Comparison of ENCODE assay signal across 8 cellular contexts in the genomic region with DNA sequence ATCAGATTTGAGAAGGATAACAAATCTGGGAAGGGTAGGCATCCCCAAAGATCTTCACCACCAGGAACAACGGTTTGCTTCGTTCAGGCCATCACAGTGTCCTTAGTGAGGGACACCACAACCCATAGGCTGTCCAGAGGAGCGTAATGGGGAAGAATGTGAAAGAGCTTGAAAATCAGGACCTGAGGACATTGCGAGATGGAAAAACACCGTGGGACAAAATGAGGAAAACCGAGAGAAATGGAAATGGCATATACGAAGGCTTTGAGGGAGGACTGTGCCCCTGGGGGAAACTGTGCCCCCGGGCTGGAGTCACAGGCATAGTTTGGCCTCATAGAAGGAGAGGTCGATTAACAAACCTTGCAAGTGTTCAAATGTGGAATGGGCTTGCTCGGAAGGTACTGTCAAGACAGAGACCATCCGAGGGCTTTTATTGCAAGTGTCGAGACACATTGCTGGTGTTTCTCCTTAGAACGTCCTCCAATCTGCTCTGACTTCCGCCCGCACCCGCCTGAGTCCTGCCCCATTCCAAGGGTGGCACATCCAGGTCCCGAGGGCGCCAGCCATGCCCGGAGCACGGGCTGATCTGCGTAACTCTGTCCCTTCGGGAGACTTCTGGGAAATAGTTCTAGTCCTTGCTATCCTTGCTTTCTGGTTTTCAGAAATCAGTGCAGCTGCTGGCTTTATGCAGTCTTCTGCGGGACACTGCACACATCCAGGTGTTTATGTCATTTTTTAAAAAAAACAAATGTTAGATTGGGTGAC. TPM values are rescaled to one million over a fixed set of nuclear protein-coding genes. Genes with fewer than 3 reads are reported as not detected.
A peak's percentile ranks its signal among the peaks of the same experiment; 100 is the strongest.
DNase-seq lines count a peak whose midpoint lies in the region; ATAC-seq and TF ChIP-seq lines count a peak whose summit lies in the region.

No MANE protein-coding gene starts in this region.

- H3K27me3 ChIP-seq in gastroesophageal sphincter (no peaks in the 10 kb centered on the region), uterus (no peaks in the 10 kb centered on the region)

- H3K9me3 ChIP-seq in gastroesophageal sphincter = no peaks in the 10 kb centered on the region
- H3K9me3 ChIP-seq in uterus = no peaks in the 10 kb centered on the region

- H3K36me3 Mint-ChIP-seq in activated T-helper 2 cell treated with anti-CD3 and anti-CD28 coated beads, Interferon-gamma antibody, Interleukin-2, Interleukin-4, amounts not matched to agents 10 μg/mL and 5 μg/mL and 100 μg/mL, durations not matched to agents 14 hours and 24 hours and 36 hours (ENCODE audit: low read depth) = no peaks in the 10 kb centered on the region
- no peaks in the 10 kb centered on the region for H3K36me3 Mint-ChIP-seq in neural crest cell (ENCODE audit: low read depth)

- H3K4me3 ChIP-seq in gastroesophageal sphincter = peak overlapping the region; percentile 38 to 89
- H3K4me3 ChIP-seq in uterus = peak overlapping the region; percentile 45 to 62

- intact Hi-C loops in activated T-helper 2 cell treated with anti-CD3 and anti-CD28 coated beads, Interferon-gamma antibody, Interleukin-2, Interleukin-4, amounts not matched to agents 10 μg/mL and 5 μg/mL and 100 μg/mL, durations not matched to agents 14 hours and 24 hours and 36 hours (cut with micrococcal nuclease) = loop anchor here (5.0 kb wide), 1 partner anchor 53 kb away; a partner anchor contains a TSS
- intact Hi-C loops in uterus (cut with DNase I; ENCODE audit: low total_unique reads) = no loop called here

- 12 to 25% methylated on average over 13 to 21 of the region's 23 CpGs for WGBS in gastroesophageal sphincter (ENCODE audit: low coverage in 1 of 2), 2 donors

- TF ChIP-seq POLR2A in gastroesophageal sphincter (IDR thresholded peaks at IDR 0.05) = no peak
- TF ChIP-seq POLR2A in uterus (IDR thresholded peaks at IDR 0.05) = no peak

- no peaks in the 10 kb centered on the region for H3K9me3 Mint-ChIP-seq in activated T-helper 2 cell treated with anti-CD3 and anti-CD28 coated beads, Interferon-gamma antibody, Interleukin-2, Interleukin-4, amounts not matched to agents 10 μg/mL and 5 μg/mL and 100 μg/mL, durations not matched to agents 14 hours and 24 hours and 36 hours
- H3K9me3 Mint-ChIP-seq in neural crest cell = no peaks in the 10 kb centered on the region

- no peak overlapping the region for H3K27ac Mint-ChIP-seq in activated T-helper 2 cell treated with anti-CD3 and anti-CD28 coated beads, Interferon-gamma antibody, Interleukin-2, Interleukin-4, amounts not matched to agents 10 μg/mL and 5 μg/mL and 100 μg/mL, durations not matched to agents 14 hours and 24 hours and 36 hours
- H3K27ac Mint-ChIP-seq in neural crest cell (ENCODE audit: unreplicated experiment) = peak overlapping the region; percentile 89

- peak overlapping the region; percentile 85 for H3K4me3 Mint-ChIP-seq in activated T-helper 2 cell treated with anti-CD3 and anti-CD28 coated beads, Interferon-gamma antibody, Interleukin-2, Interleukin-4, amounts not matched to agents 10 μg/mL and 5 μg/mL and 100 μg/mL, durations not matched to agents 14 hours and 24 hours and 36 hours (ENCODE audit: low read depth)
- peak overlapping the region; percentile 97 for H3K4me3 Mint-ChIP-seq in neural crest cell

- H3K27ac ChIP-seq in gastroesophageal sphincter (peak overlapping the region; percentile 74 to 100 (median 98)), uterus (peak overlapping the region; percentile 88 to 97)

- H3K4me1 ChIP-seq in gastroesophageal sphincter = peaks cover 0 to 44% (median 3%) of the 10 kb centered on the region in 3 donors
- H3K4me1 ChIP-seq in uterus = peaks cover 0 to 6% of the 10 kb centered on the region in 2 donors

- ATAC-seq in HG02678 (IDR thresholded peaks at IDR 0.05; ENCODE audit: unreplicated experiment) (peak; percentile 16), gastroesophageal sphincter (peak; percentile 52)

- TF ChIP-seq CTCF in gastroesophageal sphincter (IDR thresholded peaks at IDR 0.05) (no peak), neural crest cell (conservative IDR thresholded peaks at IDR 0.05) (no peak), uterus (IDR thresholded peaks at IDR 0.05) (no peak)

- DNase-seq in DMS53 (lab: John Stamatoyannopoulos, UW) = peak; percentile 55
- no peak for DNase-seq in DMS53 treated with DMSO at 0.1 percent for 48 hours (lab: John Stamatoyannopoulos, UW; ENCODE audit: unreplicated experiment)
- DNase-seq in NCI-H510A (lab: John Stamatoyannopoulos, UW) = peak; percentile 39
- DNase-seq in activated T-helper 2 cell treated with anti-CD3 and anti-CD28 coated beads, Interferon-gamma antibody, Interleukin-2, Interleukin-4, amounts not matched to agents 10 μg/mL and 5 μg/mL and 100 μg/mL, durations not matched to agents 14 hours and 24 hours and 36 hours (ENCODE audit: low spot score) = peak; percentile 24
- peak; percentile 6 for DNase-seq in neural crest cell (ENCODE audit: low read depth, low spot score)
- DNase-seq in uterus = peak; percentile 38 to 44

- no peak for TF ChIP-seq EP300 in gastroesophageal sphincter (IDR thresholded peaks at IDR 0.05)

- peaks cover 21% of the 10 kb centered on the region for H3K4me1 Mint-ChIP-seq in activated T-helper 2 cell treated with anti-CD3 and anti-CD28 coated beads, Interferon-gamma antibody, Interleukin-2, Interleukin-4, amounts not matched to agents 10 μg/mL and 5 μg/mL and 100 μg/mL, durations not matched to agents 14 hours and 24 hours and 36 hours (ENCODE audit: low read depth)
- H3K4me1 Mint-ChIP-seq in neural crest cell = peaks cover 28% of the 10 kb centered on the region

- peaks cover 31% of the 10 kb centered on the region for H3K27me3 Mint-ChIP-seq in activated T-helper 2 cell treated with anti-CD3 and anti-CD28 coated beads, Interferon-gamma antibody, Interleukin-2, Interleukin-4, amounts not matched to agents 10 μg/mL and 5 μg/mL and 100 μg/mL, durations not matched to agents 14 hours and 24 hours and 36 hours (ENCODE audit: low read depth)
- peaks cover 32% of the 10 kb centered on the region for H3K27me3 Mint-ChIP-seq in neural crest cell (ENCODE audit: low read depth)

- H3K36me3 ChIP-seq in gastroesophageal sphincter (no peaks in the 10 kb centered on the region), uterus (no peaks in the 10 kb centered on the region)

RNA-seq across cellular contexts. Expression of a gene that starts 0.9 kb away (rescaled TPM):
- total RNA-seq in activated T-helper 2 cell treated with anti-CD3 and anti-CD28 coated beads, Interferon-gamma antibody, Interleukin-2, Interleukin-4, amounts not matched to agents 10 μg/mL and 5 μg/mL and 100 μg/mL, durations not matched to agents 14 hours and 24 hours and 36 hours = 6.7 and 11.2 TPM in 2 replicates
- total RNA-seq in gastroesophageal sphincter = 10 to 100 TPM; 18.5 to 52.9 (median 36.8) TPM
- total RNA-seq in neural crest cell = 32.9 and 34.5 TPM in 2 replicates
- total RNA-seq in uterus = 10 to 100 TPM; 12.1 to 46.6 (median 21.6) TPM

RNA-seq across cellular contexts. Expression of a gene that starts 51.1 kb away (rescaled TPM):
- 0.18 TPM in 1 of 2 replicates, not detected in the other for total RNA-seq in activated T-helper 2 cell treated with anti-CD3 and anti-CD28 coated beads, Interferon-gamma antibody, Interleukin-2, Interleukin-4, amounts not matched to agents 10 μg/mL and 5 μg/mL and 100 μg/mL, durations not matched to agents 14 hours and 24 hours and 36 hours
- total RNA-seq in gastroesophageal sphincter (1 to 10 TPM in 1 of 4 donors, not detected in 3; 1.8 TPM), neural crest cell (0.12 and 0.30 TPM in 2 replicates), uterus (not detected)
